Comparison of ENCODE assay signal across 1 cellular context in genomic region chr16:47386201-47386718, GRCh38.
TF ChIP-seq lines count a peak whose summit lies in the region.

No MANE protein-coding gene starts in this region.

TF ChIP-seq in HepG2, 621 proteins besides CTCF, POLR2A, EP300 and RAD21 (continued from another document):
- TF ChIP-seq RNF219 (CRISPR knock-in tag; IDR thresholded peaks at IDR 0.05): no peak
- no peak for TF ChIP-seq ZNF101 (CRISPR knock-in tag; IDR thresholded peaks at IDR 0.05; ENCODE audit: borderline replicate concordance, low read depth)
- no peak for TF ChIP-seq ZNF883 (CRISPR knock-in tag; IDR thresholded peaks at IDR 0.05; ENCODE audit: not compliant biosample characterization)
- TF ChIP-seq ZNF740 (CRISPR knock-in tag; IDR thresholded peaks at IDR 0.05): no peak
- no peak for TF ChIP-seq ZNF292 (CRISPR knock-in tag; IDR thresholded peaks at IDR 0.05; ENCODE audit: borderline replicate concordance, low read depth)
- no peak for TF ChIP-seq ZNF501 (CRISPR knock-in tag; IDR thresholded peaks at IDR 0.05)
- no peak for TF ChIP-seq JARID2 (CRISPR knock-in tag; IDR thresholded peaks at IDR 0.05; ENCODE audit: insufficient replicate concordance)
- TF ChIP-seq ZFP36 (IDR thresholded peaks at IDR 0.05; ENCODE audit: borderline replicate concordance, low read depth, low read length, partially characterized antibody): no peak
- TF ChIP-seq ZFAT (CRISPR knock-in tag; conservative IDR thresholded peaks at IDR 0.05): no peak
- TF ChIP-seq SSRP1 (CRISPR knock-in tag; IDR thresholded peaks at IDR 0.05): no peak
TF ChIP-seq in HepG2: peak in this region for 0.
